8 cellular contexts compared by ENCODE assay signal in the genomic region with DNA sequence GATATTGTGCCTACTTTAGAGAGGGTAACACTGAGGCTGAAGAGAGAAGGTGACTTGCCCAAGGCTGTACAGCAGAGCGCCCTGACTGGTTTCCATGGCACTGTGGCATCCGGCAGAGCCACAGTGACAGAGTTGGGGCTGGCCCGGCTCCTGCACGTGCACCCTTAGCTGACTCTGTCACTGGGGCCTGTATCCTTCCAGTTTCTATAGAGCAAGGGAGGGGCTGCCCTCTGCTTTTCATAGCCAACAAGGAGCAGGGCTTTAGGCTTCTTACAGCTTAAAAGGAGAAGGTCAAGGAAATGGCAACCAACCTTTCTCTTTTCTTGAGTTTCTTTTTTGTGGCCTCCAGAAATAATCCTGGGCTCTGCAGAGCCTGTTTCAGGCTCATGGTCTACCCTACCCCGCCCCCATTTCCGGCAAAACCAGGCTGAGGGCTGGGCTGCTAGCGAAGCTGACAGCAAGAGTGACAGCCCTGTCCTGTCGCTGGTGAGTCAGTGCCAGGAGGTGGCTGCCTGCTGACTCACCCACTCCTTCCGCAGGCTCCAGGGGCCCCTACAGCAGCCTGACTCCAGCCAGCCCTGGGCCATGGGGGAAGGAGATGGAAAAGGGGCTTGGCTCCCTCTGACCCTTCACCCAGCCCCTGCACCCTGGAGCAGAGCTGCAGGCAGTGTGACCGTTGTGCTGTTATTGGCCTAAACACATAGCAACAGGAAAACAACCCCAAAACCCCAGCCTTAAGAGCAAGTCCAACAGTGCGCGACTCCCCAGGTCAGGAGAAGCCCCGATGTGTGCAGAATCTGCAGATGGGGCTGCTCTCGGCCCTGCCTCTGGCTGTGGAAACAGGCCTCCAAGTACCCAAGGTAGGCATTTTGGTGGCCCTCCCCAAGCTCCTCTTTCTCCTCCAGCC. TPM values are rescaled to one million over a fixed set of nuclear protein-coding genes. Genes with fewer than 3 reads are reported as not detected.
DNase-seq lines count a peak whose midpoint lies in the region; ATAC-seq and TF ChIP-seq lines count a peak whose summit lies in the region.

No MANE protein-coding gene starts in this region.

- peak overlapping the region; percentile 98 for H3K27ac Mint-ChIP-seq in activated T-helper 17 cell treated with anti-CD3 and anti-CD28 coated beads, Interleukin-2, amount 50 U/mL, for 72 hours

- H3K79me2 ChIP-seq in osteoblast (ENCODE audit: insufficient read depth, low read length) = peaks cover 41% of the 10 kb centered on the region

- H3K4me2 ChIP-seq in osteoblast (ENCODE audit: insufficient read depth, low read length) = peak overlapping the region; percentile 35

- H3K4me3 ChIP-seq in foreskin fibroblast (ENCODE audit: low read depth in 1 of 2, low read length in 2 of 2) (no peak overlapping the region), osteoblast (ENCODE audit: insufficient read depth, low read length) (peak overlapping the region; percentile 18), thymus (ENCODE audit: low read length) (peak overlapping the region; percentile 3)

- peak overlapping the region; percentile 81 for H3K4me3 Mint-ChIP-seq in activated T-helper 17 cell treated with anti-CD3 and anti-CD28 coated beads, Interleukin-2, amount 50 U/mL, for 72 hours

- WGBS in thymus = 16% methylated on average over 14 of the region's 14 CpGs

- no peak overlapping the region for H2AFZ ChIP-seq in osteoblast (ENCODE audit: low read length)

- TF ChIP-seq POLR2A in GM19193 (IDR thresholded peaks at IDR 0.05; ENCODE audit: extremely low read depth, insufficient read depth, insufficient read length) = peak; percentile 69

- TF ChIP-seq CTCF in foreskin fibroblast (IDR thresholded peaks at IDR 0.05; ENCODE audit: low read depth, low read length) (no peak), osteoblast (IDR thresholded peaks at IDR 0.05; ENCODE audit: extremely low read depth, low read depth, low read length) (no peak)

- H4K20me1 ChIP-seq in osteoblast (ENCODE audit: insufficient read depth, low read length) = peaks cover 35% of the 10 kb centered on the region

- H3K4me1 ChIP-seq in osteoblast (ENCODE audit: insufficient read depth, low read length) (peaks cover 37% of the 10 kb centered on the region), thymus (ENCODE audit: control insufficient read depth, insufficient read depth, low read length) (peaks cover 52% of the 10 kb centered on the region)

- H3K27ac ChIP-seq in osteoblast (ENCODE audit: low read depth, low read length) (peak overlapping the region; percentile 69), thymus (ENCODE audit: low read depth) (peak overlapping the region; percentile 95)

- no peaks in the 10 kb centered on the region for H3K27me3 Mint-ChIP-seq in activated T-helper 17 cell treated with anti-CD3 and anti-CD28 coated beads, Interleukin-2, amount 50 U/mL, for 72 hours

- H3K36me3 Mint-ChIP-seq in activated T-helper 17 cell treated with anti-CD3 and anti-CD28 coated beads, Interleukin-2, amount 50 U/mL, for 72 hours (ENCODE audit: low read depth) = peaks cover 42% of the 10 kb centered on the region

- ATAC-seq in HG03280 (IDR thresholded peaks at IDR 0.05; ENCODE audit: unreplicated experiment) = peak; percentile 82
- peak; percentile 86 for ATAC-seq in activated T-helper 17 cell treated with anti-CD3 and anti-CD28 coated beads, Interleukin-2, amount 50 U/mL, for 72 hours (replicated peaks)

- H3K27me3 ChIP-seq in osteoblast (ENCODE audit: insufficient read depth, low read length) (no peaks in the 10 kb centered on the region), thymus (ENCODE audit: control insufficient read depth, insufficient read depth) (no peaks in the 10 kb centered on the region)

- peaks cover 63% of the 10 kb centered on the region for H3K4me1 Mint-ChIP-seq in activated T-helper 17 cell treated with anti-CD3 and anti-CD28 coated beads, Interleukin-2, amount 50 U/mL, for 72 hours

- H3K9me3 ChIP-seq in osteoblast (ENCODE audit: low read depth, low read length) (no peaks in the 10 kb centered on the region), thymus (ENCODE audit: control insufficient read depth) (no peaks in the 10 kb centered on the region)

- H3K36me3 ChIP-seq in osteoblast (ENCODE audit: insufficient read depth, low read length) = peaks cover 20% of the 10 kb centered on the region
- H3K36me3 ChIP-seq in thymus (ENCODE audit: control insufficient read depth, insufficient read depth) = peaks cover 12% of the 10 kb centered on the region

- H3K9me3 Mint-ChIP-seq in activated T-helper 17 cell treated with anti-CD3 and anti-CD28 coated beads, Interleukin-2, amount 50 U/mL, for 72 hours = no peaks in the 10 kb centered on the region

- DNase-seq in Ammon's horn (ENCODE audit: low spot score) (peak; percentile 92), RPMI7951 (ENCODE audit: low read depth) (peak; percentile 96), foreskin fibroblast (peak; percentile 91 to 94), osteoblast (ENCODE audit: insufficient read length, low spot score, missing footprints) (peak; percentile 96)

RNA-seq across cellular contexts. Expression of a gene that starts 29.8 kb away (rescaled TPM):
- total RNA-seq in RPMI7951 (2014; rRNA removed; shearing (Covaris generic)) = 58.6 and 59.0 TPM in 2 replicates
- 100 to 1,000 TPM in 1 of 2 donors, 10 to 100 TPM in 1; 80.1 to 219 TPM for total RNA-seq in activated T-helper 17 cell treated with anti-CD3 and anti-CD28 coated beads, Interleukin-2, amount 50 U/mL, for 72 hours
- 76.6 and 86.5 TPM in 2 replicates for total RNA-seq in osteoblast
- polyA plus RNA-seq in thymus = 5.2 TPM

Comparison
In these comparisons a context has a peak if more than half of its experiments do, and no peak if none do; other contexts are left out.
1. H3K4me3 ChIP-seq: peak in osteoblast (single experiment) and thymus (single experiment); none in foreskin fibroblast (0 of 2).
2. Peak in every context shown above with its lines, with median percentiles within 50 percentile points of each other: DNase-seq.